In genomic region chr7:93941956-93942355, GRCh38 we compare ENCODE assay signal across 27 cellular contexts. TPM values are rescaled to one million over a fixed set of nuclear protein-coding genes. Genes with fewer than 3 reads are reported as not detected.
"Had no signal": no experiment of that assay in that cellular context is flagged by ENCODE, and none has a peak within 500 bp of the region (broad histone marks: within the 10 kb centered on the region; RNA-seq: fewer than 3 reads in every experiment).

No MANE protein-coding gene starts in this region.

- FAIRE-seq: kidney, TTC549 had no signal

- ATAC-seq: activated naive CD4-positive, alpha-beta T cell treated with anti-CD3 and anti-CD28 coated beads, Interleukin-2, amount 50 U/mL, for 72 hours; activated T-cell treated with anti-CD3 and anti-CD28 coated beads, Interleukin-2, amount 50 U/mL, for 72 hours; effector memory CD8-positive, alpha-beta T cell; left lung; natural killer cell treated with Interleukin-12 subunit alpha and Interleukin-12 subunit beta and Interleukin-15 and Interleukin-18, amount 100 ng/mL, for 72 hours; stimulated activated naive CD8-positive, alpha-beta T cell treated with anti-CD3 and anti-CD28 coated beads, Interleukin-15, Interleukin-2, amounts not matched to agents 100 U/mL and 50 U/mL, for 24 hours had no signal

- DNase-seq: activated B cell treated with CpG ODN at 0.5 μM for 24 hours; activated CD8-positive, alpha-beta memory T cell treated with anti-CD3 and anti-CD28 coated beads, Interleukin-2, amount 50 U/mL, for 48 hours; activated gamma-delta T cell; activated T-cell treated with anti-CD3 and anti-CD28 coated beads, Interleukin-2, amount 50 U/mL, for 72 hours; amniotic stem cell; dermis blood vessel endothelial cell; effector memory CD8-positive, alpha-beta T cell; glutamatergic neuron; hypothalamus; kidney; left lung; stimulated activated CD4-positive, alpha-beta T cell treated with anti-CD3 and anti-CD28 coated beads, Interleukin-4, amount 100 ng/mL, for 4 hours; stimulated activated CD8-positive, alpha-beta memory T cell treated with anti-CD3 and anti-CD28 coated beads, Interleukin-4, amount 100 ng/mL, for 48 hours; stimulated activated naive CD8-positive, alpha-beta T cell treated with anti-CD3 and anti-CD28 coated beads, Interleukin-15, Interleukin-2, amounts not matched to agents 100 U/mL and 50 U/mL, for 24 hours; SW 1271; transverse colon had no signal

- H3K4me3 ChIP-seq: left lung, right atrium auricular region, skin epidermis, transverse colon had no signal

- H3K36me3 ChIP-seq: left lung, right atrium auricular region, transverse colon had no signal

- H3K27me3 ChIP-seq: left lung, right atrium auricular region, transverse colon had no signal

- H3K9me3 ChIP-seq: left lung, right atrium auricular region, transverse colon had no signal

- H3K4me1 ChIP-seq: left lung, transverse colon had no signal

- H3K27ac ChIP-seq: epithelial cell of prostate, left lung, right atrium auricular region, transverse colon had no signal

RNA-seq across cellular contexts. Expression of gene GNG11, which starts 20.4 kb away (rescaled TPM):
- total RNA-seq: activated CD4-positive, alpha-beta T cell treated with anti-CD3 and anti-CD28 coated beads, Interleukin-2, amount 10 ng/mL, durations not matched to agents 24 days and 14 days; activated naive CD4-positive, alpha-beta T cell treated with anti-CD3 and anti-CD28 coated beads, Interleukin-2, amount 50 U/mL, for 72 hours; activated T-cell treated with anti-CD3 and anti-CD28 coated beads, Interleukin-2, amount 50 U/mL, for 72 hours; natural killer cell treated with Interleukin-12 subunit alpha and Interleukin-12 subunit beta and Interleukin-15 and Interleukin-18, amount 100 ng/mL, for 72 hours; progenitor cell of endocrine pancreas; T-helper 2 cell treated with Interferon-gamma antibody and Interleukin-4, amounts not matched to agents 100 ng/mL and 5 ng/mL, for 36 hours had no signal

RNA-seq across cellular contexts. Expression of gene GNGT1, which starts 35.6 kb away (rescaled TPM):
- total RNA-seq: activated B cell treated with CpG ODN at 0.5 μM for 24 hours; activated CD4-positive, alpha-beta T cell treated with anti-CD3 and anti-CD28 coated beads, Interleukin-2, amount 10 ng/mL, durations not matched to agents 24 days and 14 days; activated naive CD4-positive, alpha-beta T cell treated with anti-CD3 and anti-CD28 coated beads, Interleukin-2, amount 50 U/mL, for 72 hours; activated T-cell treated with anti-CD3 and anti-CD28 coated beads, Interleukin-2, amount 50 U/mL, for 72 hours; cerebellum; dermis blood vessel endothelial cell; left lung; mucosa of gallbladder; natural killer cell treated with Interleukin-12 subunit alpha and Interleukin-12 subunit beta and Interleukin-15 and Interleukin-18, amount 100 ng/mL, for 72 hours; progenitor cell of endocrine pancreas; right atrium auricular region; T-helper 2 cell treated with Interferon-gamma antibody and Interleukin-4, amounts not matched to agents 100 ng/mL and 5 ng/mL, for 36 hours; transverse colon had no signal

RNA-seq across cellular contexts. Expression of gene TFPI2, which starts 51.4 kb away (rescaled TPM):
- total RNA-seq: activated CD4-positive, alpha-beta T cell treated with anti-CD3 and anti-CD28 coated beads, Interleukin-2, amount 10 ng/mL, durations not matched to agents 24 days and 14 days; natural killer cell treated with Interleukin-12 subunit alpha and Interleukin-12 subunit beta and Interleukin-15 and Interleukin-18, amount 100 ng/mL, for 72 hours; T-helper 2 cell treated with Interferon-gamma antibody and Interleukin-4, amounts not matched to agents 100 ng/mL and 5 ng/mL, for 36 hours had no signal
